ENCODE assay signal across 21 cellular contexts in the genomic region with DNA sequence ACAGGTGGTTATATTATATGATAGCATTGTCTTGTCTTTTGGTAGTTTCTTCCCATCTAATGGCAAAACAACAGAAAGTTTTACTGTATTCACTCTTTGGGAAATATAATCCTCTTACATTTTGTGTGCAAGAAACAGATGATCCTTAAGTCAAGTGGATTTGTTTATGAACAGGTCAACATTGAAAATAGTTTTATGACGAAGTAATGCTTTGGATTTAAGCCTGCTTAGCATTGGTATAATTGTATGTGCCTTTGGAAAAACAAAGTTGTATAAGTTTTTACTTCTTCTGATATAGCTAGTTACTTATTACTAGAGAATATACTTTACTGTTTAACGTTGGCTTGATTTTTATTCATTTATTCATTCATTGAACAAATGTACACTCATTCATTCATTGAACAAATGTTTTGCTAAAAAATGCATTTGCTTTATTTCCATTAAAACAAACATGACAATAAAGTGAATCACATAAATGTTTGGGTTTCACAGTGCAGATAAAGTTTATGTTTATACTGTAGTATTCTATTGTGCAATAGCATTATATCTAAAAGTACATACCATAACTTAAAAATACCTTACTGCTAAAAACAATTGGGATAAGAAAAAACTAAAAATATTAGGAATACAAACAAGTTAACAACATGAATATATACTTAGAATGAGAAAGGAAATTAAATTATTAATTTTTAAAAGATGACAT. TPM values are rescaled to one million over a fixed set of nuclear protein-coding genes. Genes with fewer than 3 reads are reported as not detected.
"Had no signal": no experiment of that assay in that cellular context is flagged by ENCODE, and none has a peak within 500 bp of the region (broad histone marks: within the 10 kb centered on the region; RNA-seq: fewer than 3 reads in every experiment).

No MANE protein-coding gene starts in this region.

- H3K27me3 ChIP-seq: brain microvascular endothelial cell, cardiac muscle cell had no signal

- H3K4me3 ChIP-seq: cardiac muscle cell had no signal

- H3K9ac ChIP-seq: KMS-11 had no signal

- ATAC-seq: activated T-cell treated with anti-CD3 and anti-CD28 coated beads, Interleukin-2, amount 50 U/mL, for 4 hours; PC-3; WTC11 had no signal

- H3K36me3 ChIP-seq: brain microvascular endothelial cell, cardiac muscle cell had no signal

- FAIRE-seq: RCC 7860 had no signal

- H3K4me2 ChIP-seq: KMS-11 had no signal

- H3K27ac ChIP-seq: brain microvascular endothelial cell, cardiac muscle cell, KMS-11 had no signal

- DNase-seq: activated CD4-positive, alpha-beta T cell treated with anti-CD3 and anti-CD28 coated beads, Interleukin-2, amount 10 ng/mL, durations not matched to agents 24 days and 14 days; activated CD4-positive, alpha-beta T cell treated with anti-CD3 and anti-CD28 coated beads, Interleukin-2, amount 50 U/mL, for 48 hours; activated CD4-positive, CD25-positive, alpha-beta regulatory T cell treated with anti-CD3 and anti-CD28 coated beads, Interleukin-2, amount 50 U/mL, for 72 hours; activated CD8-positive, alpha-beta memory T cell treated with anti-CD3 and anti-CD28 coated beads for 24 hours; activated effector memory CD4-positive, alpha-beta T cell treated with anti-CD3 and anti-CD28 coated beads, Interleukin-2, amount 50 U/mL, for 16 hours; activated naive CD4-positive, alpha-beta T cell treated with anti-CD3 and anti-CD28 coated beads for 36 hours; activated T-cell treated with anti-CD3 and anti-CD28 coated beads, Interleukin-2, amount 50 U/mL, for 4 hours; brain microvascular endothelial cell; NCI-H1092; NCI-H1417; NCI-H1930; NCI-H2107; NCI-H226; NCI-H526 treated with DMSO at 0.1 percent for 48 hours; NK-92 treated with Interleukin-12 subunit alpha and Interleukin-12 subunit beta, amount 100 ng/mL, for 24 hours; PC-3; SHP77 had no signal

RNA-seq across cellular contexts. Expression of gene SGCD, which starts 12.3 kb away (rescaled TPM):
- total RNA-seq: activated CD4-positive, alpha-beta T cell treated with anti-CD3 and anti-CD28 coated beads, Interleukin-2, amount 10 ng/mL, durations not matched to agents 24 days and 14 days; activated naive CD4-positive, alpha-beta T cell treated with anti-CD3 and anti-CD28 coated beads for 36 hours had no signal
